8 cellular contexts compared by ENCODE assay signal in the genomic region with DNA sequence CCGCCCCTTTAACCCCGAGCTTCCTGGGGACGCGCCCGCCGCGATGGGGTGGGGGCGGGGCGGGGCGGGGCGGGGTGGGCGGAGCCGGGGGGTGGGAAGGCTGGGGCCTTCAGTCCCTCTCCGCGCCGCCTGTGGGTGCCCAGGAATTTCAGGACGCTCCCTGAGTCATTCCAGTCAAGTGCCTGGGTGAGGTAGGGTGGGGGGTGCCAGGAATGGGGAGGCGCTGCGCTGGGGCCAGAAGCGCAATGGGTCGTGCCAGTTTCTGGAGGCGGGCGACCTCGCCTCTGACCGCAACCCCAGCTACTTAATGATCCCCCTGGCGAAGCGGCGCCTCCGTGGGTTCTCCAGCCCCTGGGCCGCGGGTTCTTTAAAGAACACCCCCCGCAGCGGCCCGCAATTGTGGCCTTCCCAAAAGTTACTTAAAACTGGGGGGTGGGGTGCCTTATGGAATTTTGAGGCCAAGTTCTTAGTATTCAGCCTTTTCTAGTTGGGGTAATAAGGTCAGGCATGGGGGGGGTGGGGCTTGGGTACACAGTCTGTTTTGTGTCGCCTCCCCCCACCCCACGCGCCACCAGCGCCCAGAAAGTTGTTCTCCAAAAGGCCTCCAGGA. TPM values are rescaled to one million over a fixed set of nuclear protein-coding genes. Genes with fewer than 3 reads are reported as not detected.
DNase-seq lines count a peak whose midpoint lies in the region; ATAC-seq lines count a peak whose summit lies in the region.

No MANE protein-coding gene starts in this region.

- intact Hi-C loops in left colon (cut with DNase I, micrococcal nuclease): no loop called here

- H3K9me3 Mint-ChIP-seq in IgD-negative memory B cell: no peaks in the 10 kb centered on the region
- H3K9me3 Mint-ChIP-seq in central memory CD8-positive, alpha-beta T cell: no peaks in the 10 kb centered on the region
- H3K9me3 Mint-ChIP-seq in stimulated activated naive CD8-positive, alpha-beta T cell treated with anti-CD3 and anti-CD28 coated beads, Interleukin-15, Interleukin-2, amounts not matched to agents 100 ng/mL and 50 ng/mL, for 24 hours: no peaks in the 10 kb centered on the region

- in situ Hi-C loops in SK-MEL-5 (cut with HindIII; ENCODE audit: low pct_unique_long_range_greater_than_20kb, low sequenced_read_pairs): no loop called here

- DNase-seq in Daoy (ENCODE audit: low read depth): peak; percentile 94
- DNase-seq in SK-MEL-5 (ENCODE audit: low read depth, low spot score): peak; percentile 74
- no peak for DNase-seq in central memory CD8-positive, alpha-beta T cell (ENCODE audit: low spot score in 2 of 2)
- peak; percentile 81 to 89 for DNase-seq in left colon

- no peaks in the 10 kb centered on the region for H3K27me3 Mint-ChIP-seq in IgD-negative memory B cell
- no peaks in the 10 kb centered on the region for H3K27me3 Mint-ChIP-seq in central memory CD8-positive, alpha-beta T cell
- no peaks in the 10 kb centered on the region for H3K27me3 Mint-ChIP-seq in stimulated activated naive CD8-positive, alpha-beta T cell treated with anti-CD3 and anti-CD28 coated beads, Interleukin-15, Interleukin-2, amounts not matched to agents 100 ng/mL and 50 ng/mL, for 24 hours

- H3K36me3 Mint-ChIP-seq in IgD-negative memory B cell: no peaks in the 10 kb centered on the region
- H3K36me3 Mint-ChIP-seq in central memory CD8-positive, alpha-beta T cell (ENCODE audit: insufficient read depth): peaks cover 10% of the 10 kb centered on the region
- no peaks in the 10 kb centered on the region for H3K36me3 Mint-ChIP-seq in stimulated activated naive CD8-positive, alpha-beta T cell treated with anti-CD3 and anti-CD28 coated beads, Interleukin-15, Interleukin-2, amounts not matched to agents 100 ng/mL and 50 ng/mL, for 24 hours (ENCODE audit: low read depth)

- H3K4me3 Mint-ChIP-seq in IgD-negative memory B cell: peak overlapping the region; percentile 75 to 92 (median 87)
- H3K4me3 Mint-ChIP-seq in central memory CD8-positive, alpha-beta T cell: peak overlapping the region; percentile 76
- H3K4me3 Mint-ChIP-seq in stimulated activated naive CD8-positive, alpha-beta T cell treated with anti-CD3 and anti-CD28 coated beads, Interleukin-15, Interleukin-2, amounts not matched to agents 100 ng/mL and 50 ng/mL, for 24 hours: peak overlapping the region; percentile 55

- ATAC-seq in central memory CD8-positive, alpha-beta T cell (replicated peaks; ENCODE audit: extremely low read depth, poor library complexity, severe bottlenecking): no peak
- ATAC-seq in left colon (peak; percentile 31), HG02884 (IDR thresholded peaks at IDR 0.05; ENCODE audit: unreplicated experiment) (no peak), HG03039 (IDR thresholded peaks at IDR 0.05; ENCODE audit: unreplicated experiment) (no peak)

- peak overlapping the region; percentile 81 to 97 (median 87) for H3K27ac Mint-ChIP-seq in IgD-negative memory B cell
- no peak overlapping the region for H3K27ac Mint-ChIP-seq in central memory CD8-positive, alpha-beta T cell (ENCODE audit: low read depth)
- H3K27ac Mint-ChIP-seq in stimulated activated naive CD8-positive, alpha-beta T cell treated with anti-CD3 and anti-CD28 coated beads, Interleukin-15, Interleukin-2, amounts not matched to agents 100 ng/mL and 50 ng/mL, for 24 hours: peak overlapping the region; percentile 45

- H3K4me1 Mint-ChIP-seq in IgD-negative memory B cell: peaks cover 23 to 29% (median 25%) of the 10 kb centered on the region in 3 donors
- peaks cover 45% of the 10 kb centered on the region for H3K4me1 Mint-ChIP-seq in central memory CD8-positive, alpha-beta T cell
- H3K4me1 Mint-ChIP-seq in stimulated activated naive CD8-positive, alpha-beta T cell treated with anti-CD3 and anti-CD28 coated beads, Interleukin-15, Interleukin-2, amounts not matched to agents 100 ng/mL and 50 ng/mL, for 24 hours (ENCODE audit: low read depth): peaks cover 65% of the 10 kb centered on the region

RNA-seq across cellular contexts. Expression of a gene that starts 0.8 kb away (rescaled TPM):
- total RNA-seq in Daoy (2014; rRNA removed; shearing (Covaris generic)): 9.3 and 10.3 TPM in 2 replicates
- 7.3 TPM for polyA plus RNA-seq in IgD-negative memory B cell
- total RNA-seq in SK-MEL-5 (2014; rRNA removed; shearing (Covaris generic)): 4.5 and 5.8 TPM in 2 replicates
- polyA plus RNA-seq in SK-MEL-5 (2015; cell fraction: cytosol; rRNA removed): 12.9 and 16.9 TPM in 2 replicates
- polyA plus RNA-seq in SK-MEL-5 (2015; cell fraction: nucleus; rRNA removed): 19.2 and 19.9 TPM in 2 replicates
- total RNA-seq in left colon: 100 to 1,000 TPM in 1 of 2 donors, 10 to 100 TPM in 1; 94.7 to 110 TPM

Comparison
In these comparisons a context has a peak if more than half of its experiments do, and no peak if none do; other contexts are left out.
1. DNase-seq: peak in Daoy (single experiment), SK-MEL-5 (single experiment) and left colon (2 of 2); none in central memory CD8-positive, alpha-beta T cell (0 of 2).
2. Peak in every context shown above with its lines, with median percentiles within 50 percentile points of each other: H3K4me3 Mint-ChIP-seq.